ENCODE assay signal across 1 cellular context in the genomic region with DNA sequence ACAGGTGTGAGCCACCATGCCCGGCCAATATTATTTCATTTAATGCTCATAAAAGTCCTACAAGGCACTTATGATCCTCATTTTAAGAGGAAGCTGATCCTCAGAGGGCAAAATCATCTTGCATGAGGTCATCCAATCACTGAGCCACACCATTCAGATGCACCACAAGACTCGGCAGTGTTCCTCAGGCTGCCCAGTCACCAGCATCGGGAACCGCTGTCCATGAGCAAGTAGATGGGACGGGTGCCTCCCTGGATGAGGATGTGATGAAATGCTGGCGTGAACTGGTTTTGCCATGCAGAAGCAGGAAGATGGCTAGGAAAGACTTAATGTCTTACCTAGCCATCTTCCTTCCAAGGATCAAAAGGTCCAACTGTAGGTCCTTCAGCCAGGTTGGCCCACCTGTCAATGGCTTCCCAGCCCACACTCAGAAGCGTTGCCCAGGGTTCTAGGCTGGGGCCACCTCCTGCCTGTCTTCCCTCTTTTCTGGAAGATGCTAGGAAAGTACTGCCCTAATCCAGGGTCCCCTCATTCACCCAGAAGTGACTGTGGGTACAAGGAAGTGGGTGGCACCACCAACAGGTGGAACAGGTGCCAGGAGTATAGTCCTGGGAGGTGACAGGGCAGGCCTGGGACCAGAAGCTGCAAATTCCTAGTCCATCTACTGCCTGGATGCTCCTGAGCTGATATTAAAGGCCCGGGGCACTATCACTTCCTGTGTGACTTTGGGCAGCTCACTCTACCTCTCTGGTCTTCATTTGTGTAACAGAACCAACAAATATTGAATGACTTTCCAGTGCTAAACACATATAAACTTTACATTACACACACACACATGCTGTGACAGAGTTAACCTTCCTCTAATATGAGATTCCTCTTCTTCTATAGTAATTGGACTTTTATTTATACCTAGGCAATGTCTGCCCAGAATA.
A peak's percentile ranks its signal among the peaks of the same experiment; 100 is the strongest.
TF ChIP-seq lines count a peak whose summit lies in the region.

No MANE protein-coding gene starts in this region.

TF ChIP-seq in HEK293, 187 proteins besides CTCF, POLR2A, EP300 and RAD21 (continued from another document):
- peak; percentile 41; the same call in 1 of the 2 replicates for TF ChIP-seq SCRT1 (tag by site-specific recombination; IDR thresholded peaks at IDR 0.05; ENCODE audit: borderline replicate concordance)
- TF ChIP-seq ZNF654 (tag by site-specific recombination; IDR thresholded peaks at IDR 0.05; ENCODE audit: low read depth) = no peak
- no peak for TF ChIP-seq ZNF548 (tag by site-specific recombination; IDR thresholded peaks at IDR 0.05)
